1 cellular context compared by ENCODE assay signal in genomic region chr19:9644472-9644871, GRCh38.
TF ChIP-seq lines count a peak whose summit lies in the region.

No MANE protein-coding gene starts in this region.

TF ChIP-seq in endothelial cell of umbilical vein, 7 proteins besides CTCF, POLR2A, EP300 and RAD21:
- TF ChIP-seq POLR2AphosphoS5 (IDR thresholded peaks at IDR 0.05; ENCODE audit: insufficient read depth, low read depth, low read length) (no peak), MYC (IDR thresholded peaks at IDR 0.05; ENCODE audit: low read depth, low read length) (no peak), MAX (IDR thresholded peaks at IDR 0.05; ENCODE audit: insufficient read depth, insufficient read length) (no peak), EZH2 (IDR thresholded peaks at IDR 0.05; ENCODE audit: borderline replicate concordance, low read depth, low read length, severe bottlenecking) (no peak), FOS (IDR thresholded peaks at IDR 0.05; ENCODE audit: borderline replicate concordance, insufficient read depth, low read length) (no peak)
